Comparison of ENCODE assay signal across 11 cellular contexts in the genomic region with DNA sequence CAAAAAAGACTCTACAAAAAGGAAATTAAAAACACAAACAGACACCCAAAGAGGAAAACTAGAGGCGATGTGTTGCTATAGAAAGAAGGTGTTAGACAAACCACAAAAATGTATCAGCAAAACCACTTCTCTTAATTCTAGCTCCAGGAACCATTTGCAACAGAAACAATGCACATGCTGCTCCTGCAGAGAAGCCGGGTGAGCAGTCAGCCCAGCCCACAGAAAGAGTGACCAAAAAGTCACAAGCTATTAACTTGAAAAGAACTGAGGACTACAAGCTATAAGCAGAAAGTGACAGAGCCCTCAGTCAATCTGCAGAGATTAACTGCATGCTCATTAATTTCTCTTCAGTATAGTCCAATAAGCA.
DNase-seq lines count a peak whose midpoint lies in the region; ATAC-seq and TF ChIP-seq lines count a peak whose summit lies in the region.
"Had no signal": no experiment of that assay in that cellular context is flagged by ENCODE, and none has a peak within 500 bp of the region (broad histone marks: within the 10 kb centered on the region; RNA-seq: fewer than 3 reads in every experiment).

No MANE protein-coding gene starts in this region.

- H4K20me1 ChIP-seq in SK-N-SH (ENCODE audit: insufficient read depth) (no peaks in the 10 kb centered on the region), KMS-11 (ENCODE audit: insufficient read depth) (no peaks in the 10 kb centered on the region)

- H3K4me1 ChIP-seq in SK-N-SH (ENCODE audit: control insufficient read depth in 1 of 2, insufficient read depth in 2 of 2, low read depth in 1 of 2, low read length in 1 of 2) (peaks cover 6 to 25% of the 10 kb centered on the region in 2 experiments), KMS-11 (ENCODE audit: low read depth, poor library complexity, severe bottlenecking) (peaks cover 23% of the 10 kb centered on the region), lower lobe of right lung (no peaks in the 10 kb centered on the region)

- H2AFZ ChIP-seq in SK-N-SH (ENCODE audit: low read depth) (no peak overlapping the region), KMS-11 (ENCODE audit: low read depth) (peak overlapping the region; percentile 44; the same call in 1 of the 2 replicates)

- H3K9me3 Mint-ChIP-seq in stimulated activated memory B cell treated with anti-CD40 and anti-IgM and Interleukin-4, amounts not matched to agents 10 μg/mL and 1 μg/mL and 100 μg/mL, for 72 hours = no peaks in the 10 kb centered on the region

- H3K27me3 ChIP-seq in SK-N-SH (ENCODE audit: insufficient read depth) = no peaks in the 10 kb centered on the region
- no peaks in the 10 kb centered on the region for H3K27me3 ChIP-seq in KMS-11 (ENCODE audit: insufficient read depth, low read depth)
- no peaks in the 10 kb centered on the region for H3K27me3 ChIP-seq in lower lobe of right lung (ENCODE audit: low read depth)

- DNase-seq in SK-N-SH (no peak), NCI-H2227 (lab: John Stamatoyannopoulos, UW; ENCODE audit: unreplicated experiment) (no peak), lower lobe of right lung (no peak), globus pallidus (ENCODE audit: low spot score) (no peak)
- DNase-seq: ACHN, glutamatergic neuron, NCI-H2171 had no signal

- TF ChIP-seq CTCF in SK-N-SH (IDR thresholded peaks at IDR 0.05) (no peak), KMS-11 (conservative IDR thresholded peaks at IDR 0.05; ENCODE audit: low read depth, low read length) (no peak), lower lobe of right lung (IDR thresholded peaks at IDR 0.05) (no peak)

- no peaks in the 10 kb centered on the region for H3K9me2 ChIP-seq in SK-N-SH

- TF ChIP-seq EP300 in SK-N-SH (IDR thresholded peaks at IDR 0.05; ENCODE audit: borderline replicate concordance in 1 of 2, low read depth in 1 of 2, low read length in 1 of 2) = no peak

- CTCF ChIA-PET in SK-N-SH (lab: Yijun Ruan, JAX) = interaction anchor here (1.7 kb wide), 1 partner anchor 23 kb away, joined by 4 read pairs; no protein-coding TSS in a partner anchor

- TF ChIP-seq RAD21 in SK-N-SH (IDR thresholded peaks at IDR 0.05; ENCODE audit: low read length) = no peak

- POLR2A ChIA-PET in SK-N-SH (lab: Yijun Ruan, JAX) = interaction anchor here (0.6 to 1.6 kb wide), 2 partner anchors 9 to 24 kb away, joined by 3 to 5 read pairs; no protein-coding TSS in a partner anchor

- peaks cover 31% of the 10 kb centered on the region for H3K4me1 Mint-ChIP-seq in stimulated activated memory B cell treated with anti-CD40 and anti-IgM and Interleukin-4, amounts not matched to agents 10 μg/mL and 1 μg/mL and 100 μg/mL, for 72 hours

- no peaks in the 10 kb centered on the region for H3K36me3 Mint-ChIP-seq in stimulated activated memory B cell treated with anti-CD40 and anti-IgM and Interleukin-4, amounts not matched to agents 10 μg/mL and 1 μg/mL and 100 μg/mL, for 72 hours

- H3K27me3 Mint-ChIP-seq in stimulated activated memory B cell treated with anti-CD40 and anti-IgM and Interleukin-4, amounts not matched to agents 10 μg/mL and 1 μg/mL and 100 μg/mL, for 72 hours = no peaks in the 10 kb centered on the region

- WGBS in SK-N-SH (ENCODE audit: low lambda C conversion rate) = 59% methylated on average over 2 of the region's 2 CpGs

- H3K4me3 ChIP-seq in SK-N-SH (ENCODE audit: low read depth in 2 of 2, low read length in 1 of 2) (no peak overlapping the region), KMS-11 (IDR thresholded peaks at IDR 0.05; ENCODE audit: insufficient read depth, low read depth, low read length) (no peak overlapping the region), lower lobe of right lung (no peak overlapping the region)

- H3K36me3 ChIP-seq in SK-N-SH (replicated peaks in 1 of 2; ENCODE audit: control insufficient read depth in 1 of 2, insufficient read depth in 2 of 2, low read length in 1 of 2) = no peaks in the 10 kb centered on the region
- no peaks in the 10 kb centered on the region for H3K36me3 ChIP-seq in KMS-11 (ENCODE audit: insufficient read depth)
- H3K36me3 ChIP-seq in lower lobe of right lung = no peaks in the 10 kb centered on the region

- peak overlapping the region; percentile 36 for H3K4me3 Mint-ChIP-seq in stimulated activated memory B cell treated with anti-CD40 and anti-IgM and Interleukin-4, amounts not matched to agents 10 μg/mL and 1 μg/mL and 100 μg/mL, for 72 hours

- ATAC-seq in SK-N-SH treated with all-trans-retinoic acid at 6 μM for 48 hours (peak; percentile 13; the same call in 2 of the 3 replicates), HG02840 (IDR thresholded peaks at IDR 0.05; ENCODE audit: low FRiP score, unreplicated experiment) (peak; percentile 64), lower lobe of right lung (no peak)
- peak; percentile 75 for ATAC-seq in stimulated activated memory B cell treated with anti-CD40 and anti-IgM and Interleukin-4, amounts not matched to agents 10 μg/mL and 1 μg/mL and 100 μg/mL, for 72 hours

- H3K79me2 ChIP-seq in SK-N-SH (ENCODE audit: insufficient read depth) (no peaks in the 10 kb centered on the region), KMS-11 (ENCODE audit: insufficient read depth, low read depth) (no peaks in the 10 kb centered on the region)

- peaks cover 6% of the 10 kb centered on the region for H3F3A ChIP-seq in SK-N-SH (replicated peaks; ENCODE audit: insufficient read depth)

- H3K27ac ChIP-seq in SK-N-SH (ENCODE audit: low read depth in 2 of 2, low read length in 1 of 2) (peak overlapping the region in 1 of 2 experiments; percentile 67; a peak in 2 of 4 replicates), KMS-11 (peak overlapping the region; percentile 24; the same call in 1 of the 2 replicates), lower lobe of right lung (no peak overlapping the region)

- no peak overlapping the region for H3K4me2 ChIP-seq in SK-N-SH
- H3K4me2 ChIP-seq in KMS-11 = peak overlapping the region; percentile 61

- no peaks in the 10 kb centered on the region for H3K9me3 ChIP-seq in SK-N-SH
- no peaks in the 10 kb centered on the region for H3K9me3 ChIP-seq in lower lobe of right lung

- H3K27ac Mint-ChIP-seq in stimulated activated memory B cell treated with anti-CD40 and anti-IgM and Interleukin-4, amounts not matched to agents 10 μg/mL and 1 μg/mL and 100 μg/mL, for 72 hours = peak overlapping the region; percentile 32

- intact Hi-C loops in lower lobe of right lung (cut with DNase I) = no loop called here

- H3K9ac ChIP-seq in SK-N-SH (no peak overlapping the region), KMS-11 (no peak overlapping the region)

TF ChIP-seq in SK-N-SH treated with all-trans-retinoic acid at 6 μM for 48 hours, 23 proteins besides CTCF, POLR2A, EP300 and RAD21:
- TF ChIP-seq ISL1 (CRISPR knock-in tag; IDR thresholded peaks at IDR 0.05) (no peak), ESRRG (CRISPR knock-in tag; IDR thresholded peaks at IDR 0.05) (no peak), CSDC2 (CRISPR knock-in tag; IDR thresholded peaks at IDR 0.05) (no peak), ZC3H10 (CRISPR knock-in tag; IDR thresholded peaks at IDR 0.05) (no peak), TOX (CRISPR knock-in tag; IDR thresholded peaks at IDR 0.05; ENCODE audit: borderline replicate concordance) (no peak), SNAI2 (CRISPR knock-in tag; IDR thresholded peaks at IDR 0.05) (no peak)

TF ChIP-seq in SK-N-SH, 30 proteins besides CTCF, POLR2A, EP300 and RAD21:
- TF ChIP-seq MXI1 (IDR thresholded peaks at IDR 0.05; ENCODE audit: low read depth, low read length) = no peak

Comparison
In these comparisons a context has a peak if more than half of its experiments do, and no peak if none do; other contexts are left out.
1. ATAC-seq: peak in SK-N-SH treated with all-trans-retinoic acid at 6 μM for 48 hours (single experiment), HG02840 (single experiment) and stimulated activated memory B cell treated with anti-CD40 and anti-IgM and Interleukin-4, amounts not matched to agents 10 μg/mL and 1 μg/mL and 100 μg/mL, for 72 hours (single experiment); none in lower lobe of right lung (0 of 2).